8 cellular contexts compared by ENCODE assay signal in genomic region chr3:196431193-196432136, GRCh38. TPM values are rescaled to one million over a fixed set of nuclear protein-coding genes. Genes with fewer than 3 reads are reported as not detected.
DNase-seq lines count a peak whose midpoint lies in the region; ATAC-seq, FAIRE-seq and TF ChIP-seq lines count a peak whose summit lies in the region.

No MANE protein-coding gene starts in this region.

- ATAC-seq in CD4-positive, CD25-positive, alpha-beta regulatory T cell (ENCODE audit: low read depth in 2 of 2): peak; percentile 3 to 7
- peak; percentile 34 for ATAC-seq in HG03354 (IDR thresholded peaks at IDR 0.05; ENCODE audit: poor library complexity, severe bottlenecking, unreplicated experiment)

- H3K36me3 ChIP-seq in CD4-positive, CD25-positive, alpha-beta regulatory T cell (ENCODE audit: control insufficient read depth, insufficient read depth, low read length): peaks cover 3% of the 10 kb centered on the region
- peaks cover 19% of the 10 kb centered on the region for H3K36me3 ChIP-seq in OCI-LY7 (ENCODE audit: insufficient read depth, low read length)

- H3K27ac ChIP-seq in CD4-positive, CD25-positive, alpha-beta regulatory T cell (ENCODE audit: insufficient read depth, low read length, poor library complexity, severe bottlenecking): peak overlapping the region; percentile 84
- H3K27ac ChIP-seq in OCI-LY7 (ENCODE audit: low read depth, low read length, poor library complexity, severe bottlenecking): peak overlapping the region; percentile 71

- H3K4me1 Mint-ChIP-seq in CD4-positive, CD25-positive, alpha-beta regulatory T cell: peaks cover 17 to 43% (median 28%) of the 10 kb centered on the region in 4 donors
- H3K4me1 Mint-ChIP-seq in activated naive CD4-positive, alpha-beta T cell treated with anti-CD3 and anti-CD28 coated beads, Interleukin-2, amount 50 U/mL, for 24 hours: peaks cover 37% of the 10 kb centered on the region
- peaks cover 10% of the 10 kb centered on the region for H3K4me1 Mint-ChIP-seq in glutamatergic neuron (ENCODE audit: low read depth, unreplicated experiment)
- peaks cover 24% of the 10 kb centered on the region for H3K4me1 Mint-ChIP-seq in osteocyte (ENCODE audit: unreplicated experiment)

- TF ChIP-seq CTCF in OCI-LY7 (conservative IDR thresholded peaks at IDR 0.05; ENCODE audit: low read length): no peak
- no peak for TF ChIP-seq CTCF in glutamatergic neuron (IDR thresholded peaks at IDR 0.05; ENCODE audit: partially characterized antibody, unreplicated experiment)
- TF ChIP-seq CTCF in osteocyte (IDR thresholded peaks at IDR 0.05): no peak

- no peaks in the 10 kb centered on the region for H3K27me3 ChIP-seq in CD4-positive, CD25-positive, alpha-beta regulatory T cell (ENCODE audit: control insufficient read depth, insufficient read depth, low read length)

- POLR2A ChIA-PET in OCI-LY7 (lab: Charles Lee): interaction anchor here (1.0 to 1.2 kb wide), 4 partner anchors 10 to 114 kb away, joined by 3 to 5 read pairs (median 4); partner anchors contain the start of gene DYNLT2B

- H4K20me1 ChIP-seq in OCI-LY7 (ENCODE audit: insufficient read depth, low read length): peaks cover 7% of the 10 kb centered on the region

- H2AFZ ChIP-seq in OCI-LY7 (ENCODE audit: low read length): peak overlapping the region; percentile 78; the same call in 1 of the 2 replicates

- H3K9me2 ChIP-seq in OCI-LY7 (ENCODE audit: insufficient read depth, low read length): no peaks in the 10 kb centered on the region

- H3K4me3 ChIP-seq in CD4-positive, CD25-positive, alpha-beta regulatory T cell (ENCODE audit: low read depth, low read length): peak overlapping the region; percentile 96
- peak overlapping the region; percentile 98 for H3K4me3 ChIP-seq in OCI-LY7 (ENCODE audit: low read depth, low read length, poor library complexity, severe bottlenecking)

- no peaks in the 10 kb centered on the region for H3K27me3 Mint-ChIP-seq in CD4-positive, CD25-positive, alpha-beta regulatory T cell
- no peaks in the 10 kb centered on the region for H3K27me3 Mint-ChIP-seq in activated naive CD4-positive, alpha-beta T cell treated with anti-CD3 and anti-CD28 coated beads, Interleukin-2, amount 50 U/mL, for 24 hours
- H3K27me3 Mint-ChIP-seq in glutamatergic neuron (ENCODE audit: unreplicated experiment) (peaks cover 6% of the 10 kb centered on the region), osteocyte (ENCODE audit: unreplicated experiment) (no peaks in the 10 kb centered on the region)

- H3K9me3 Mint-ChIP-seq in CD4-positive, CD25-positive, alpha-beta regulatory T cell: peaks cover 0 to 1% (median 0%) of the 10 kb centered on the region in 7 donors
- no peaks in the 10 kb centered on the region for H3K9me3 Mint-ChIP-seq in activated naive CD4-positive, alpha-beta T cell treated with anti-CD3 and anti-CD28 coated beads, Interleukin-2, amount 50 U/mL, for 24 hours
- H3K9me3 Mint-ChIP-seq in glutamatergic neuron (ENCODE audit: unreplicated experiment): peaks cover 8% of the 10 kb centered on the region
- no peaks in the 10 kb centered on the region for H3K9me3 Mint-ChIP-seq in osteocyte (ENCODE audit: unreplicated experiment)

- no peaks in the 10 kb centered on the region for H3K9me3 ChIP-seq in CD4-positive, CD25-positive, alpha-beta regulatory T cell (ENCODE audit: control insufficient read depth in 2 of 2, low read length in 2 of 2)
- no peaks in the 10 kb centered on the region for H3K9me3 ChIP-seq in OCI-LY7 (ENCODE audit: low read length)

- BruUV-seq in OCI-LY7 (replicated peaks; lab: Mats Ljungman, UMichigan): TSS peak; percentile 85

- peaks cover 18% of the 10 kb centered on the region for H3K4me1 ChIP-seq in CD4-positive, CD25-positive, alpha-beta regulatory T cell (ENCODE audit: control insufficient read depth, insufficient read depth, low read length, poor library complexity, severe bottlenecking)
- peaks cover 18% of the 10 kb centered on the region for H3K4me1 ChIP-seq in OCI-LY7 (ENCODE audit: insufficient read depth, low read length, poor library complexity, severe bottlenecking)

- DNase-seq in CD4-positive, CD25-positive, alpha-beta regulatory T cell: peak; percentile 8 to 58 (median 39)
- no peak for DNase-seq in GM19239 (ENCODE audit: insufficient read length, low spot score)
- DNase-seq in OCI-LY7 (ENCODE audit: low spot score): peak; percentile 72
- peak; percentile 58 for DNase-seq in glutamatergic neuron
- no peak for DNase-seq in osteocyte (ENCODE audit: extremely low spot score, unreplicated experiment)
- no peak for DNase-seq in NCI-H128 (lab: John Stamatoyannopoulos, UW; ENCODE audit: unreplicated experiment)

- H3K4me2 ChIP-seq in OCI-LY7 (ENCODE audit: low read length): peak overlapping the region; percentile 94

- peaks cover 11% of the 10 kb centered on the region for H3K36me3 Mint-ChIP-seq in CD4-positive, CD25-positive, alpha-beta regulatory T cell
- H3K36me3 Mint-ChIP-seq in activated naive CD4-positive, alpha-beta T cell treated with anti-CD3 and anti-CD28 coated beads, Interleukin-2, amount 50 U/mL, for 24 hours: no peaks in the 10 kb centered on the region
- H3K36me3 Mint-ChIP-seq in glutamatergic neuron (ENCODE audit: unreplicated experiment) (no peaks in the 10 kb centered on the region), osteocyte (ENCODE audit: unreplicated experiment) (peaks cover 2% of the 10 kb centered on the region)

- intact Hi-C loops in OCI-LY7 (cut with micrococcal nuclease; ENCODE audit: unreplicated experiment): loop anchor here (1.0 to 2.0 kb wide), 2 partner anchors 71 to 113 kb away; partner anchors contain the start of genes DYNLT2B and RNF168

- peak; percentile 82 for FAIRE-seq in GM19239 (lab: Jason Lieb, UNC)

- CTCF ChIA-PET in OCI-LY7 (lab: Charles Lee; ENCODE audit: unreplicated experiment): no interaction called here

- peak overlapping the region; percentile 72 to 98 (median 97) for H3K27ac Mint-ChIP-seq in CD4-positive, CD25-positive, alpha-beta regulatory T cell
- H3K27ac Mint-ChIP-seq in activated naive CD4-positive, alpha-beta T cell treated with anti-CD3 and anti-CD28 coated beads, Interleukin-2, amount 50 U/mL, for 24 hours: peak overlapping the region; percentile 96
- peak overlapping the region; percentile 85 for H3K27ac Mint-ChIP-seq in glutamatergic neuron (ENCODE audit: unreplicated experiment)
- peak overlapping the region; percentile 77 for H3K27ac Mint-ChIP-seq in osteocyte (ENCODE audit: unreplicated experiment)

- H3K79me2 ChIP-seq in OCI-LY7 (ENCODE audit: insufficient read depth, low read depth, low read length): peaks cover 57% of the 10 kb centered on the region

- peak overlapping the region; percentile 84 to 100 (median 88) for H3K4me3 Mint-ChIP-seq in CD4-positive, CD25-positive, alpha-beta regulatory T cell
- peak overlapping the region; percentile 86 for H3K4me3 Mint-ChIP-seq in activated naive CD4-positive, alpha-beta T cell treated with anti-CD3 and anti-CD28 coated beads, Interleukin-2, amount 50 U/mL, for 24 hours
- H3K4me3 Mint-ChIP-seq in glutamatergic neuron (ENCODE audit: unreplicated experiment) (peak overlapping the region; percentile 91), osteocyte (ENCODE audit: unreplicated experiment) (peak overlapping the region; percentile 73)

RNA-seq across cellular contexts. Expression of gene UBXN7, which starts 0.8 kb away (rescaled TPM):
- total RNA-seq in CD4-positive, CD25-positive, alpha-beta regulatory T cell: 93.8 TPM
- polyA plus RNA-seq in CD4-positive, CD25-positive, alpha-beta regulatory T cell: 10 to 100 TPM; 23.6 to 34.3 (median 29.5) TPM
- total RNA-seq in OCI-LY7 (2014; rRNA removed; shearing (Covaris generic)): 12.7 and 28.9 TPM in 2 replicates
- 73.4 and 76.6 TPM in 2 replicates for total RNA-seq in OCI-LY7 (2022)
- total RNA-seq in glutamatergic neuron (ENCODE audit: unreplicated experiment): 106 TPM
- 86.7 and 91.2 TPM in 2 replicates for total RNA-seq in osteocyte

Comparison
In these comparisons a context has a peak if more than half of its experiments do, and no peak if none do; other contexts are left out.
1. DNase-seq: peak in CD4-positive, CD25-positive, alpha-beta regulatory T cell (3 of 3), OCI-LY7 (single experiment) and glutamatergic neuron (single experiment); none in GM19239 (single experiment), osteocyte (single experiment) and NCI-H128 (single experiment).
2. Peak in every context shown above with its lines, with median percentiles within 50 percentile points of each other: H3K27ac Mint-ChIP-seq and H3K4me3 Mint-ChIP-seq.